In genomic region chr15:51267714-51268105, GRCh38 we compare ENCODE assay signal across 9 cellular contexts.
DNase-seq lines count a peak whose midpoint lies in the region; ATAC-seq, FAIRE-seq and TF ChIP-seq lines count a peak whose summit lies in the region.
"Had no signal": no experiment of that assay in that cellular context is flagged by ENCODE, and none has a peak within 500 bp of the region (broad histone marks: within the 10 kb centered on the region; RNA-seq: fewer than 3 reads in every experiment).

No MANE protein-coding gene starts in this region.

- peaks cover 23% of the 10 kb centered on the region for H3K27me3 Mint-ChIP-seq in progenitor cell of endocrine pancreas

- peak; percentile 48 for DNase-seq in GM23248
- DNase-seq in RWPE2 (ENCODE audit: low spot score) = no peak
- no peak for DNase-seq in heart right ventricle
- DNase-seq in progenitor cell of endocrine pancreas (ENCODE audit: low spot score, unreplicated experiment) = no peak
- no peak for DNase-seq in D721Med (ENCODE audit: insufficient read length, low spot score)
- DNase-seq in activated CD4-positive, CD25-positive, alpha-beta regulatory T cell (lab: John Stamatoyannopoulos, UW) = no peak

- H4K20me1 ChIP-seq in GM23248 (ENCODE audit: insufficient read depth) = no peaks in the 10 kb centered on the region

- no peaks in the 10 kb centered on the region for H3F3A ChIP-seq in GM23248 (ENCODE audit: insufficient read depth)

- H3K9me3 ChIP-seq in GM23248 (ENCODE audit: low read depth) (no peaks in the 10 kb centered on the region), RWPE2 (ENCODE audit: severe bottlenecking) (no peaks in the 10 kb centered on the region), heart right ventricle (peaks cover 0 to under 1% (median 0%) of the 10 kb centered on the region in 11 donors)

- peak overlapping the region; percentile 72 for H3K4me3 Mint-ChIP-seq in progenitor cell of endocrine pancreas (ENCODE audit: low read depth)

- FAIRE-seq in D721Med (lab: Jason Lieb, UNC) = no peak

- intact Hi-C loops in heart right ventricle (cut with DNase I) = no loop called here

- in situ Hi-C loops in GM23248 (cut with MboI) = no loop called here

- ATAC-seq in RWPE2 (ENCODE audit: low read depth) (peak; percentile 74), heart right ventricle (peak in 3 of 8 donors; percentile 19 to 48 (median 34)), GM21390 (IDR thresholded peaks at IDR 0.05; ENCODE audit: unreplicated experiment) (no peak), HG03521 (IDR thresholded peaks at IDR 0.05; ENCODE audit: unreplicated experiment) (no peak)

- H3K9me2 ChIP-seq in GM23248 (ENCODE audit: insufficient read depth) = no peaks in the 10 kb centered on the region

- peak overlapping the region; percentile 96 for H3K4me2 ChIP-seq in GM23248 (ENCODE audit: unreplicated experiment)

- H3K36me3 ChIP-seq in GM23248 (ENCODE audit: low read depth) = no peaks in the 10 kb centered on the region
- no peaks in the 10 kb centered on the region for H3K36me3 ChIP-seq in RWPE2 (ENCODE audit: low read depth)
- H3K36me3 ChIP-seq in heart right ventricle = no peaks in the 10 kb centered on the region

- H3K4me1 Mint-ChIP-seq in progenitor cell of endocrine pancreas (ENCODE audit: low read depth) = peaks cover 4% of the 10 kb centered on the region

- peak overlapping the region; percentile 59 for H3K9ac ChIP-seq in GM23248

- 1 to 2% methylated on average over 11 of the region's 11 CpGs for WGBS in GM23248 (ENCODE audit: low coverage in 1 of 2, low lambda C conversion rate in 2 of 2, missing lambda C conversion rate in 2 of 2), 2 experiments
- WGBS in heart right ventricle, 2 donors = 8 to 12% methylated on average over 11 of the region's 11 CpGs

- no peaks in the 10 kb centered on the region for H3K9me3 Mint-ChIP-seq in progenitor cell of endocrine pancreas (ENCODE audit: low read depth)

- H2AFZ ChIP-seq in GM23248 = peak overlapping the region; percentile 74

- TF ChIP-seq CTCF in RWPE2 (IDR thresholded peaks at IDR 0.05; ENCODE audit: poor library complexity, severe bottlenecking) (no peak), heart right ventricle (IDR thresholded peaks at IDR 0.05) (no peak), progenitor cell of endocrine pancreas (IDR thresholded peaks at IDR 0.05; ENCODE audit: unreplicated experiment) (no peak), D721Med (IDR thresholded peaks at IDR 0.05; ENCODE audit: insufficient read depth, missing control alignments) (no peak)

- no peaks in the 10 kb centered on the region for H3K79me2 ChIP-seq in GM23248 (ENCODE audit: insufficient read depth)

- H3K27ac ChIP-seq in GM23248 (no peak overlapping the region), RWPE2 (ENCODE audit: poor library complexity, severe bottlenecking) (no peak overlapping the region), heart right ventricle (no peak overlapping the region)
- H3K27ac ChIP-seq: VCaP had no signal

- no peak overlapping the region for H3K27ac Mint-ChIP-seq in progenitor cell of endocrine pancreas

- H3K4me1 ChIP-seq in GM23248 (ENCODE audit: insufficient read depth) (no peaks in the 10 kb centered on the region), RWPE2 (ENCODE audit: insufficient read depth, poor library complexity, severe bottlenecking) (no peaks in the 10 kb centered on the region), heart right ventricle (peaks cover 0 to 25% (median 12%) of the 10 kb centered on the region in 9 donors)

- H3K36me3 Mint-ChIP-seq in progenitor cell of endocrine pancreas (ENCODE audit: insufficient read depth) = no peaks in the 10 kb centered on the region

- H3K4me3 ChIP-seq in GM23248 = peak overlapping the region; percentile 75
- peak overlapping the region; percentile 27 for H3K4me3 ChIP-seq in RWPE2 (ENCODE audit: severe bottlenecking)
- H3K4me3 ChIP-seq in heart right ventricle = peak overlapping the region; percentile 12 to 63 (median 58)

- no peaks in the 10 kb centered on the region for H3K27me3 ChIP-seq in GM23248 (replicated peaks; ENCODE audit: insufficient read depth)
- H3K27me3 ChIP-seq in RWPE2 (ENCODE audit: insufficient read depth, poor library complexity, severe bottlenecking) = peaks cover 41% of the 10 kb centered on the region
- peaks cover 0 to 42% (median 24%) of the 10 kb centered on the region in 7 donors for H3K27me3 ChIP-seq in heart right ventricle
